In genomic region chr3:40523781-40524180, GRCh38 we compare ENCODE assay signal across 8 cellular contexts. TPM values are rescaled to one million over a fixed set of nuclear protein-coding genes. Genes with fewer than 3 reads are reported as not detected.
DNase-seq lines count a peak whose midpoint lies in the region; ATAC-seq, FAIRE-seq and TF ChIP-seq lines count a peak whose summit lies in the region.

No MANE protein-coding gene starts in this region.

- TF ChIP-seq RAD21 in K562 (CRISPR knock-in tag; conservative IDR thresholded peaks at IDR 0.05 in 1 of 2, IDR thresholded peaks at IDR 0.05 in 1 of 2): no peak

- POLR2A ChIA-PET in K562 (lab: Yijun Ruan, JAX): interaction anchor here (0.6 to 2.2 kb wide), 8 partner anchors 13 to 271 kb away, joined by 3 to 11 read pairs (median 4); partner anchors contain the start of gene ZNF620

- no peak overlapping the region for H3K27ac ChIP-seq in cardiac muscle cell
- peak overlapping the region; percentile 88; the same call in 2 of the 3 replicates for H3K27ac ChIP-seq in K562 (ENCODE audit: extremely low read depth, low read depth, low read length)
- H3K27ac ChIP-seq in muscle layer of colon (ENCODE audit: low read depth, low read length): peak overlapping the region; percentile 96
- peak overlapping the region; percentile 86 to 88 for H3K27ac ChIP-seq in uterus

- H3K79me2 ChIP-seq in K562 (ENCODE audit: control insufficient read depth, insufficient read depth, low read length): peaks cover 25% of the 10 kb centered on the region

- no peak for TF ChIP-seq POLR2A in K562 (conservative IDR thresholded peaks at IDR 0.05)
- TF ChIP-seq POLR2A in uterus (IDR thresholded peaks at IDR 0.05): no peak

- no TSS peak for BruUV-seq in K562 (replicated peaks; lab: Mats Ljungman, UMichigan)

- no peaks in the 10 kb centered on the region for H3K9me1 ChIP-seq in K562 (ENCODE audit: control insufficient read depth, insufficient read depth, low read length)

- TF ChIP-seq CTCF in cardiac muscle cell (IDR thresholded peaks at IDR 0.05; ENCODE audit: low read depth, low read length) (no peak), K562 (IDR thresholded peaks at IDR 0.05 in 2 of 3, conservative IDR thresholded peaks at IDR 0.05 in 1 of 3; ENCODE audit: insufficient read depth in 2 of 3, low read depth in 1 of 3, low read length in 3 of 3) (no peak), uterus (IDR thresholded peaks at IDR 0.05) (no peak)

- H4K20me1 ChIP-seq in K562 (replicated peaks; ENCODE audit: control insufficient read depth, insufficient read depth, low read length): no peaks in the 10 kb centered on the region

- H3K36me3 ChIP-seq in cardiac muscle cell (peaks cover 10% of the 10 kb centered on the region), K562 (ENCODE audit: control insufficient read depth, insufficient read depth, low read length) (peaks cover 23% of the 10 kb centered on the region; the same call in 2 of the 3 replicates), muscle layer of colon (ENCODE audit: insufficient read depth, low read length) (peaks cover 11% of the 10 kb centered on the region), uterus (no peaks in the 10 kb centered on the region)

- intact Hi-C loops in Right ventricle myocardium inferior (cut with DNase I) (loop anchor here (1.0 to 10.0 kb wide), 4 partner anchors 19 to 199 kb away; partner anchors contain the start of gene ZNF619), K562 (cut with micrococcal nuclease) (loop anchor here (2.0 kb wide), 1 partner anchor 71 kb away; no protein-coding TSS in a partner anchor), uterus (cut with DNase I; ENCODE audit: low total_unique reads) (no loop called here)

- 75% methylated on average over 2 of the region's 2 CpGs for WGBS in K562 (ENCODE audit: insufficient coverage, low coverage, missing lambda C conversion rate)

- H3K4me2 ChIP-seq in K562 (ENCODE audit: insufficient read depth, low read length): peak overlapping the region; percentile 90; the same call in 1 of the 2 replicates

- H3K27me3 ChIP-seq in cardiac muscle cell: no peaks in the 10 kb centered on the region
- no peaks in the 10 kb centered on the region for H3K27me3 ChIP-seq in K562 (ENCODE audit: control insufficient read depth in 2 of 2, insufficient read depth in 2 of 2, low read length in 2 of 2)
- no peaks in the 10 kb centered on the region for H3K27me3 ChIP-seq in muscle layer of colon (ENCODE audit: control insufficient read depth in 1 of 2, insufficient read depth in 2 of 2, low read length in 2 of 2)
- no peaks in the 10 kb centered on the region for H3K27me3 ChIP-seq in uterus

- CTCF ChIA-PET in K562 (lab: Yijun Ruan, JAX; ENCODE audit: low intra/inter-chr PET ratio): no interaction called here

- DNase-seq in cardiac muscle cell (ENCODE audit: low read depth in 1 of 2, low spot score in 1 of 2): no peak
- DNase-seq in Right ventricle myocardium inferior (ENCODE audit: missing footprints): no peak
- DNase-seq in K562 (ENCODE audit: extremely low read depth in 1 of 4, low spot score in 3 of 4): no peak
- DNase-seq in uterus: no peak
- DNase-seq in NAMALWA (ENCODE audit: low spot score): no peak

- no peak for FAIRE-seq in K562 (lab: Jason Lieb, UNC)

- H3K9me3 ChIP-seq in cardiac muscle cell (ENCODE audit: low read depth) (no peaks in the 10 kb centered on the region), K562 (replicated peaks; ENCODE audit: control insufficient read depth, insufficient read depth, low read depth, low read length) (no peaks in the 10 kb centered on the region), muscle layer of colon (ENCODE audit: low read length) (no peaks in the 10 kb centered on the region), uterus (no peaks in the 10 kb centered on the region)

- no peak for TF ChIP-seq EP300 in K562 (IDR thresholded peaks at IDR 0.05; ENCODE audit: low read length)

- ATAC-seq in Right ventricle myocardium inferior (no peak), K562 (no peak), GM19455 (IDR thresholded peaks at IDR 0.05; ENCODE audit: unreplicated experiment) (no peak), GM18519 (IDR thresholded peaks at IDR 0.05; ENCODE audit: low FRiP score, unreplicated experiment) (no peak)

- in situ Hi-C loops in K562 (cut with MboI): no loop called here

- H3K4me1 ChIP-seq in cardiac muscle cell (ENCODE audit: low read depth) (peaks cover 4% of the 10 kb centered on the region), K562 (replicated peaks in 1 of 2; ENCODE audit: control insufficient read depth in 2 of 2, insufficient read depth in 2 of 2, low read length in 2 of 2) (peaks cover 9 to 12% of the 10 kb centered on the region in 2 experiments; a peak in 4 of 5 replicates), muscle layer of colon (ENCODE audit: insufficient read depth, low read length) (peaks cover 17% of the 10 kb centered on the region), uterus (no peaks in the 10 kb centered on the region)

- peak overlapping the region; percentile 69 for H3K4me3 ChIP-seq in cardiac muscle cell
- H3K4me3 ChIP-seq in K562: peak overlapping the region; percentile 87; the same call in 1 of the 2 replicates
- H3K4me3 ChIP-seq in muscle layer of colon (ENCODE audit: low read depth in 1 of 2, low read length in 2 of 2): peak overlapping the region in 1 of 2 donors; percentile 96
- H3K4me3 ChIP-seq in uterus: no peak overlapping the region

- peak overlapping the region; percentile 92 for H2AFZ ChIP-seq in K562 (ENCODE audit: low read depth, low read length)

- H3K9ac ChIP-seq in K562 (ENCODE audit: insufficient read depth in 1 of 2, low read depth in 2 of 2, low read length in 2 of 2) (peak overlapping the region in 1 of 2 experiments; percentile 92; a peak in 1 of 4 replicates), muscle layer of colon (ENCODE audit: low read length) (peak overlapping the region; percentile 69)

RNA-seq across cellular contexts. Expression of gene ZNF621, which starts 1.0 kb away (rescaled TPM):
- total RNA-seq in cardiac muscle cell: 10.9 and 17.3 TPM in 2 replicates
- polyA plus RNA-seq in cardiac muscle cell: 6.9 and 12.9 TPM in 2 replicates
- 10.5 TPM for total RNA-seq in Right ventricle myocardium inferior
- 26.7 and 92.0 TPM in 2 replicates for total RNA-seq in K562 (2011; cell fraction: chromatin; rRNA removed; ENCODE audit: low replicate concordance)
- total RNA-seq in K562 (2011; cell fraction: nucleolus; rRNA removed): 22.0 and 26.7 TPM in 2 replicates
- total RNA-seq in K562 (2011; cell fraction: nucleoplasm; rRNA removed): 41.6 and 57.6 TPM in 2 replicates
- total RNA-seq in K562 (2014; rRNA removed): 10.8 and 12.0 TPM in 2 replicates
- total RNA-seq in K562 (2014; rRNA removed; fragmentation: Illumina TruSeq; extraction: Trizol): 20.8 and 22.3 TPM in 2 replicates
- total RNA-seq in K562 (2015; rRNA removed; fragmentation: Illumina TruSeq; extraction: Trizol): 18.7 and 20.6 TPM in 2 replicates
- 22.4 and 22.5 TPM in 2 replicates for total RNA-seq in K562 (2021)
- polyA plus RNA-seq in K562 (2011; rRNA removed): 27.6 and 38.1 TPM in 2 replicates
- polyA plus RNA-seq in K562 (2011; cell fraction: cytosol; rRNA removed): 15.0 and 27.7 TPM in 2 replicates
- 44.3 and 50.0 TPM in 2 replicates for polyA plus RNA-seq in K562 (2011; cell fraction: nucleus; rRNA removed)
- polyA plus RNA-seq in K562 (2012): 14.3 TPM in 2 replicates
- 26.2 and 28.9 TPM in 2 replicates for polyA plus RNA-seq in K562 (2014; fragmentation: Illumina TruSeq; extraction: Trizol)
- polyA plus RNA-seq in K562 (2014; fragmentation: Nextera tagmentation; extraction: Ambion mirVana): 1 to 10 TPM; 4.7 to 7.3 TPM
- polyA plus RNA-seq in K562 (2014; rRNA removed): 20.1 and 24.4 TPM in 2 replicates
- 33.7 and 34.3 TPM in 2 replicates for polyA minus RNA-seq in K562 (2011; rRNA and poly(A)+ RNA removed)
- 13.7 and 14.9 TPM in 2 replicates for polyA minus RNA-seq in K562 (2011; cell fraction: cytosol; rRNA and poly(A)+ RNA removed)
- 14.8 and 23.0 TPM in 2 replicates for polyA minus RNA-seq in K562 (2011; cell fraction: nucleus; rRNA and poly(A)+ RNA removed)
- total RNA-seq in uterus: 10 to 100 TPM in 2 of 4 donors, 1 to 10 TPM in 2; 6.5 to 35.7 (median 16.3) TPM

RNA-seq across cellular contexts. Expression of gene ZNF620, which starts 17.9 kb away (rescaled TPM):
- total RNA-seq in cardiac muscle cell (7.5 and 8.8 TPM in 2 replicates), Right ventricle myocardium inferior (1.6 TPM), K562 (2014; rRNA removed) (2.9 and 3.4 TPM in 2 replicates), K562 (2014; rRNA removed; fragmentation: Illumina TruSeq; extraction: Trizol) (4.9 and 5.5 TPM in 2 replicates), K562 (2015; rRNA removed; fragmentation: Illumina TruSeq; extraction: Trizol) (4.5 and 4.9 TPM in 2 replicates), K562 (2021) (3.3 and 5.7 TPM in 2 replicates), uterus (10 to 100 TPM in 1 of 4 donors, 1 to 10 TPM in 2, not detected in 1; 1.3 to 12.4 (median 5.9) TPM)
- polyA plus RNA-seq in cardiac muscle cell (8.3 and 10.2 TPM in 2 replicates), K562 (2011; rRNA removed) (1.5 and 2.2 TPM in 2 replicates), K562 (2014; fragmentation: Illumina TruSeq; extraction: Trizol) (3.0 and 3.4 TPM in 2 replicates), K562 (2014; fragmentation: Nextera tagmentation; extraction: Ambion mirVana) (1 to 10 TPM; 1.2 to 3.7 TPM), K562 (2014; rRNA removed) (2.3 and 3.6 TPM in 2 replicates)
- total RNA-seq in K562 (2011; cell fraction: chromatin; rRNA removed; ENCODE audit: low replicate concordance): 3.6 and 8.5 TPM in 2 replicates
- 3.2 and 3.3 TPM in 2 replicates for total RNA-seq in K562 (2011; cell fraction: nucleolus; rRNA removed)
- 3.8 and 4.7 TPM in 2 replicates for total RNA-seq in K562 (2011; cell fraction: nucleoplasm; rRNA removed)
- 0.64 and 1.3 TPM in 2 replicates for polyA plus RNA-seq in K562 (2011; cell fraction: cytosol; rRNA removed)
- 0.94 and 1.5 TPM in 2 replicates for polyA plus RNA-seq in K562 (2011; cell fraction: nucleus; rRNA removed)
- 2.4 and 3.0 TPM in 2 replicates for polyA plus RNA-seq in K562 (2012)
- polyA minus RNA-seq in K562 (2011; rRNA and poly(A)+ RNA removed): 2.8 and 4.8 TPM in 2 replicates
- polyA minus RNA-seq in K562 (2011; cell fraction: cytosol; rRNA and poly(A)+ RNA removed): 2.2 TPM in 1 of 2 replicates, not detected in the other
- polyA minus RNA-seq in K562 (2011; cell fraction: nucleus; rRNA and poly(A)+ RNA removed): 1.1 and 1.2 TPM in 2 replicates

RNA-seq across cellular contexts. Expression of gene ZNF619, which starts 46.9 kb away (rescaled TPM):
- 0.15 and 1.5 TPM in 2 replicates for total RNA-seq in cardiac muscle cell
- polyA plus RNA-seq in cardiac muscle cell: 0.84 TPM in 1 of 2 replicates, not detected in the other
- 3.9 TPM for total RNA-seq in Right ventricle myocardium inferior
- total RNA-seq in K562 (2011; cell fraction: chromatin; rRNA removed; ENCODE audit: low replicate concordance): 14.4 and 24.4 TPM in 2 replicates
- total RNA-seq in K562 (2011; cell fraction: nucleolus; rRNA removed): 10.2 and 11.8 TPM in 2 replicates
- total RNA-seq in K562 (2011; cell fraction: nucleoplasm; rRNA removed): 13.6 and 14.7 TPM in 2 replicates
- 4.7 and 5.0 TPM in 2 replicates for total RNA-seq in K562 (2014; rRNA removed)
- total RNA-seq in K562 (2014; rRNA removed; fragmentation: Illumina TruSeq; extraction: Trizol): 6.3 and 6.4 TPM in 2 replicates
- 6.7 and 7.8 TPM in 2 replicates for total RNA-seq in K562 (2015; rRNA removed; fragmentation: Illumina TruSeq; extraction: Trizol)
- total RNA-seq in K562 (2021): 8.8 and 10.5 TPM in 2 replicates
- 7.3 and 9.1 TPM in 2 replicates for polyA plus RNA-seq in K562 (2011; rRNA removed)
- 4.3 and 5.1 TPM in 2 replicates for polyA plus RNA-seq in K562 (2011; cell fraction: cytosol; rRNA removed)
- polyA plus RNA-seq in K562 (2011; cell fraction: nucleus; rRNA removed): 7.1 and 7.3 TPM in 2 replicates
- 3.4 and 3.6 TPM in 2 replicates for polyA plus RNA-seq in K562 (2012)
- polyA plus RNA-seq in K562 (2014; fragmentation: Illumina TruSeq; extraction: Trizol): 7.3 and 7.4 TPM in 2 replicates
- polyA plus RNA-seq in K562 (2014; fragmentation: Nextera tagmentation; extraction: Ambion mirVana): 1 to 10 TPM; 1.3 to 1.5 TPM
- 6.0 and 6.2 TPM in 2 replicates for polyA plus RNA-seq in K562 (2014; rRNA removed)
- 18.5 and 22.4 TPM in 2 replicates for polyA minus RNA-seq in K562 (2011; rRNA and poly(A)+ RNA removed)
- polyA minus RNA-seq in K562 (2011; cell fraction: cytosol; rRNA and poly(A)+ RNA removed): 6.6 and 7.8 TPM in 2 replicates
- 5.7 and 10.4 TPM in 2 replicates for polyA minus RNA-seq in K562 (2011; cell fraction: nucleus; rRNA and poly(A)+ RNA removed)
- total RNA-seq in uterus: 10 to 100 TPM in 1 of 4 donors, 1 to 10 TPM in 2, under 1 TPM in 1; 0.59 to 11.9 (median 6.1) TPM

Comparison
In these comparisons a context has a peak if more than half of its experiments do, and no peak if none do; other contexts are left out.
1. H3K4me3 ChIP-seq: peak in cardiac muscle cell (single experiment) and K562 (single experiment); none in uterus (0 of 2).